In the genomic region with DNA sequence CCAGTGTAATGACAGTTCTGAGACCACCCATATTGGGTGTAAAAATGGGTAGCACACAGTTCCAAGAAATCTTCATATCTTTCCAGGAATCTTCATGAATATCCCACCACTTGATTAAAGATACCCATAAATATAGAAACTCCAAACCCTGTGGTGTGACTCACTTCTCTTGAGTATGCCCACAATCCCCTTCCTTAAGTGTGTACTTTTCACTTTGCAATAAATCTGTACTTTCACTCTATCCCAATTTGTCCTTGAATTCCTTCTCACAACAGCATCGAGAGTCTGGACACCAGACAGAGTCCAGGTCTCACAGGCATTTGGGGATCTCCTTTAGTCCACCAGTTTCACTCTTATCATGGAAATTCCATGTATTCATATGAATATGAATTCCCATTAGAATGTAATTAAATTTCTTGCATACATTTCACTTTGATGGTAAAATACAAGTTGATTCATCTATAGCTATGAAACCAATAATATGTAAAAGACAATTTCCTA, we compare ENCODE assay signal across 2 cellular contexts.
TF ChIP-seq lines count a peak whose summit lies in the region.

No MANE protein-coding gene starts in this region.

TF ChIP-seq in HepG2, 621 proteins besides CTCF, POLR2A, EP300 and RAD21:
- TF ChIP-seq KDM4B (CRISPR knock-in tag; IDR thresholded peaks at IDR 0.05) (no peak), GFI1 (CRISPR knock-in tag; IDR thresholded peaks at IDR 0.05; ENCODE audit: borderline replicate concordance) (peak; percentile 47; the same call in 1 of the 2 replicates)

TF ChIP-seq in H1, 55 proteins besides CTCF, POLR2A, EP300 and RAD21:
- TF ChIP-seq HDAC2 (IDR thresholded peaks at IDR 0.05; ENCODE audit: borderline replicate concordance in 1 of 2, low read depth in 2 of 2, low read length in 2 of 2) = no peak
